2 cellular contexts compared by ENCODE assay signal in the genomic region with DNA sequence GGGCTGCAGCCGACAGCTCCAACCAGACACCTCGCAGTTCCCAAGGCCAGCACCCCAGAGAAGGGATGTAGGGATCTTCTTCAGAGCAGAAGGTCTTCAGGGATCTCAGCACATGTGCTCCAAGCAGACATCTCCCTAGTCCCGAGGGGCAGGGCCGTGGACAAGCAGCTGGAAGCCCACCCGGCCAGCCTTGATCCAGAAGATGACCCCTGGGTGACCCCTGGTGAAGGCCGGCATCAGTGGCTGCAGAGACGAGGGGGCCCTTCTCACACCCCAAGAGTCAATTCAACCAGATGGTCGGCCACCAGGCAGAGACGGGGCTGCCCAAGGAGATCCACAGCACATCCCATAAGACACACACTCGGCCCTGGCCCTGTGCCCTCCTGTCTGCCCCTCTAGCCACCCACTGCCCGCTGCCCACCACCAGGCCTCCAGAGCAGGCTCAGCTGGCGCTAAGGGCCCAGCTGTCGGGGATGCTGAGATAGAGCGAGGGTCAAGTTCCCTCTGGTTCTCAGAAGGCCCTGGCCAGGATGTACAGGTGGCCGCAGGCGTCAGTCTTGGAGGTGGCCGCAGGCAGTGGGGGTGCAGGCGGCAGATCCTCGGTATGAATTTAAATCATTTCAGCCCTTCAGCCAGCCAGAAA.
TF ChIP-seq lines count a peak whose summit lies in the region.

No MANE protein-coding gene starts in this region.

TF ChIP-seq in liver, 16 proteins besides CTCF, POLR2A, EP300 and RAD21 (continued from another document):
- TF ChIP-seq HNF4A (conservative IDR thresholded peaks at IDR 0.05) (no peak), FOXA1 (IDR thresholded peaks at IDR 0.05) (no peak), RXRA (IDR thresholded peaks at IDR 0.05) (no peak), TAF1 (conservative IDR thresholded peaks at IDR 0.05) (no peak), GABPA (IDR thresholded peaks at IDR 0.05 in 1 of 2, conservative IDR thresholded peaks at IDR 0.05 in 1 of 2) (no peak), SP1 (IDR thresholded peaks at IDR 0.05) (no peak), HNF4G (IDR thresholded peaks at IDR 0.05) (no peak)
- TF ChIP-seq, protein P1, sequence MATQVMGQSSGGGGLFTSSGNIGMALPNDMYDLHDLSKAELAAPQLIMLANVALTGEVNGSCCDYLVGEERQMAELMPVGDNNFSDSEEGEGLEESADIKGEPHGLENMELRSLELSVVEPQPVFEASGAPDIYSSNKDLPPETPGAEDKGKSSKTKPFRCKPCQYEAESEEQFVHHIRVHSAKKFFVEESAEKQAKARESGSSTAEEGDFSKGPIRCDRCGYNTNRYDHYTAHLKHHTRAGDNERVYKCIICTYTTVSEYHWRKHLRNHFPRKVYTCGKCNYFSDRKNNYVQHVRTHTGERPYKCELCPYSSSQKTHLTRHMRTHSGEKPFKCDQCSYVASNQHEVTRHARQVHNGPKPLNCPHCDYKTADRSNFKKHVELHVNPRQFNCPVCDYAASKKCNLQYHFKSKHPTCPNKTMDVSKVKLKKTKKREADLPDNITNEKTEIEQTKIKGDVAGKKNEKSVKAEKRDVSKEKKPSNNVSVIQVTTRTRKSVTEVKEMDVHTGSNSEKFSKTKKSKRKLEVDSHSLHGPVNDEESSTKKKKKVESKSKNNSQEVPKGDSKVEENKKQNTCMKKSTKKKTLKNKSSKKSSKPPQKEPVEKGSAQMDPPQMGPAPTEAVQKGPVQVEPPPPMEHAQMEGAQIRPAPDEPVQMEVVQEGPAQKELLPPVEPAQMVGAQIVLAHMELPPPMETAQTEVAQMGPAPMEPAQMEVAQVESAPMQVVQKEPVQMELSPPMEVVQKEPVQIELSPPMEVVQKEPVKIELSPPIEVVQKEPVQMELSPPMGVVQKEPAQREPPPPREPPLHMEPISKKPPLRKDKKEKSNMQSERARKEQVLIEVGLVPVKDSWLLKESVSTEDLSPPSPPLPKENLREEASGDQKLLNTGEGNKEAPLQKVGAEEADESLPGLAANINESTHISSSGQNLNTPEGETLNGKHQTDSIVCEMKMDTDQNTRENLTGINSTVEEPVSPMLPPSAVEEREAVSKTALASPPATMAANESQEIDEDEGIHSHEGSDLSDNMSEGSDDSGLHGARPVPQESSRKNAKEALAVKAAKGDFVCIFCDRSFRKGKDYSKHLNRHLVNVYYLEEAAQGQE (IDR thresholded peaks at IDR 0.05): no peak
TF ChIP-seq in liver: peak in this region for 0.

TF ChIP-seq in HepG2, 621 proteins besides CTCF, POLR2A, EP300 and RAD21 (continued from another document):
- TF ChIP-seq, protein P2, sequence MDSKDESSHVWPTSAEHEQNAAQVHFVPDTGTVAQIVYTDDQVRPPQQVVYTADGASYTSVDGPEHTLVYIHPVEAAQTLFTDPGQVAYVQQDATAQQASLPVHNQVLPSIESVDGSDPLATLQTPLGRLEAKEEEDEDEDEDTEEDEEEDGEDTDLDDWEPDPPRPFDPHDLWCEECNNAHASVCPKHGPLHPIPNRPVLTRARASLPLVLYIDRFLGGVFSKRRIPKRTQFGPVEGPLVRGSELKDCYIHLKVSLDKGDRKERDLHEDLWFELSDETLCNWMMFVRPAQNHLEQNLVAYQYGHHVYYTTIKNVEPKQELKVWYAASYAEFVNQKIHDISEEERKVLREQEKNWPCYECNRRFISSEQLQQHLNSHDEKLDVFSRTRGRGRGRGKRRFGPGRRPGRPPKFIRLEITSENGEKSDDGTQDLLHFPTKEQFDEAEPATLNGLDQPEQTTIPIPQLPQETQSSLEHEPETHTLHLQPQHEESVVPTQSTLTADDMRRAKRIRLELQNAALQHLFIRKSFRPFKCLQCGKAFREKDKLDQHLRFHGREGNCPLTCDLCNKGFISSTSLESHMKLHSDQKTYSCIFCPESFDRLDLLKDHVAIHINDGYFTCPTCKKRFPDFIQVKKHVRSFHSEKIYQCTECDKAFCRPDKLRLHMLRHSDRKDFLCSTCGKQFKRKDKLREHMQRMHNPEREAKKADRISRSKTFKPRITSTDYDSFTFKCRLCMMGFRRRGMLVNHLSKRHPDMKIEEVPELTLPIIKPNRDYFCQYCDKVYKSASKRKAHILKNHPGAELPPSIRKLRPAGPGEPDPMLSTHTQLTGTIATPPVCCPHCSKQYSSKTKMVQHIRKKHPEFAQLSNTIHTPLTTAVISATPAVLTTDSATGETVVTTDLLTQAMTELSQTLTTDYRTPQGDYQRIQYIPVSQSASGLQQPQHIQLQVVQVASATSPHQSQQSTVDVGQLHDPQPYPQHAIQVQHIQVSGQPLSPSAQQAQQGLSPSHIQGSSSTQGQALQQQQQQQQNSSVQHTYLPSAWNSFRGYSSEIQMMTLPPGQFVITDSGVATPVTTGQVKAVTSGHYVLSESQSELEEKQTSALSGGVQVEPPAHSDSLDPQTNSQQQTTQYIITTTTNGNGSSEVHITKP (CRISPR knock-in tag; IDR thresholded peaks at IDR 0.05; ENCODE audit: low read depth): no peak
- no peak for TF ChIP-seq TMF1 (CRISPR knock-in tag; IDR thresholded peaks at IDR 0.05; ENCODE audit: low read depth)
- TF ChIP-seq ZFP36 (IDR thresholded peaks at IDR 0.05; ENCODE audit: borderline replicate concordance, low read depth, low read length, partially characterized antibody): no peak
- TF ChIP-seq ZNF446 (CRISPR knock-in tag; IDR thresholded peaks at IDR 0.05): no peak
- TF ChIP-seq SMYD3 (CRISPR knock-in tag; IDR thresholded peaks at IDR 0.05): no peak
- TF ChIP-seq, protein P3, sequence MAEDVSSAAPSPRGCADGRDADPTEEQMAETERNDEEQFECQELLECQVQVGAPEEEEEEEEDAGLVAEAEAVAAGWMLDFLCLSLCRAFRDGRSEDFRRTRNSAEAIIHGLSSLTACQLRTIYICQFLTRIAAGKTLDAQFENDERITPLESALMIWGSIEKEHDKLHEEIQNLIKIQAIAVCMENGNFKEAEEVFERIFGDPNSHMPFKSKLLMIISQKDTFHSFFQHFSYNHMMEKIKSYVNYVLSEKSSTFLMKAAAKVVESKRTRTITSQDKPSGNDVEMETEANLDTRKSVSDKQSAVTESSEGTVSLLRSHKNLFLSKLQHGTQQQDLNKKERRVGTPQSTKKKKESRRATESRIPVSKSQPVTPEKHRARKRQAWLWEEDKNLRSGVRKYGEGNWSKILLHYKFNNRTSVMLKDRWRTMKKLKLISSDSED (CRISPR knock-in tag; IDR thresholded peaks at IDR 0.05): no peak
